Comparison of ENCODE assay signal across 8 cellular contexts in the genomic region with DNA sequence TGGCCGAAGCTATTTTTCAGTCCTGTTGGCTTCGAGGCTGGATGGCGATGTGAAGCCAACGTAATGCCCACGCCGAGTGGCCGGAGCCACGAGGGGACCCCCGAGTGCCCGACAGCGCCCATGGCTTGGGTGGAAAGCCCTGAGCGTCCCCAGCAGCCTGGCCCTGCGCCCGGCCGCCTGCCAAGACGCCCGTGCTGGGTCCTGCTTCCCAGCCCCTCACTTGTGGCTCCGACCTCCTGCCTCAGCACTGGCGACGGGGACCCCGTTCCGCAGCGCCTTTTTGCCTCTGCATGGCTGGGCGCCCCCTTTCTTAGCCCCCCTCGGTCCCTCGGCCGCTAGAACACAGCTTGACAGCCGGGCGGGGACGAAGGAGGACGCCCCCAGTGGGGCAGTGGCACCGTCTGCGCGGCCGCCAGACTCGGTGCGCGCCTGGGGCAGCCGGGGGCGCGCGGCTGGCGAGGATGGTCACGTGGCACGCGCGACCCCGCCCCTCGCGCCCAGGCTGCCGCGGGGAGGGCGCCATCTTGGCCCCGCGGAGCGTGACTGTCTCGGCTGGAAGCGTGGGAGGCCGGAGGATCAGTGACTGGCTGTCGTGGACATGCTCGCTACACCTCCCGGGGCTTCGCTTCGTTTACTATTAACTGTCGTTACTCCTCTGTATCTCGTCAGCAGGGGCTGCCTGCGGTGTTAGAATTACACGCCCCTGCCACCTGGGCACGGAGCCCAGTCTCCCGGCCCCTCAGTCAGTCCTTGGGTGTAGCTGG. TPM values are rescaled to one million over a fixed set of nuclear protein-coding genes. Genes with fewer than 3 reads are reported as not detected.
DNase-seq lines count a peak whose midpoint lies in the region; ATAC-seq, FAIRE-seq and TF ChIP-seq lines count a peak whose summit lies in the region.

No MANE protein-coding gene starts in this region.

- TF ChIP-seq EP300 in gastroesophageal sphincter (IDR thresholded peaks at IDR 0.05) (no peak), suprapubic skin (IDR thresholded peaks at IDR 0.05) (no peak)

- no peaks in the 10 kb centered on the region for H3K9me3 ChIP-seq in HUES48 (ENCODE audit: control insufficient read depth, insufficient read depth, low read length)
- no peaks in the 10 kb centered on the region for H3K9me3 ChIP-seq in RWPE2 (ENCODE audit: severe bottlenecking)
- no peaks in the 10 kb centered on the region for H3K9me3 ChIP-seq in gastroesophageal sphincter
- H3K9me3 ChIP-seq in suprapubic skin, result no peaks in the 10 kb centered on the region

- H3K36me3 ChIP-seq in HUES48 (ENCODE audit: control insufficient read depth, insufficient read depth, low read length), result peaks cover 11% of the 10 kb centered on the region
- no peaks in the 10 kb centered on the region for H3K36me3 ChIP-seq in RWPE2 (ENCODE audit: low read depth)
- no peaks in the 10 kb centered on the region for H3K36me3 ChIP-seq in gastroesophageal sphincter
- no peaks in the 10 kb centered on the region for H3K36me3 ChIP-seq in suprapubic skin

- TF ChIP-seq POLR2A in gastroesophageal sphincter (IDR thresholded peaks at IDR 0.05) (peak; percentile 40 to 59), suprapubic skin (IDR thresholded peaks at IDR 0.05) (no peak)

- FAIRE-seq in D721Med (lab: Jason Lieb, UNC), result no peak

- peak overlapping the region; percentile 82 for H3K4me3 ChIP-seq in HUES48 (ENCODE audit: low read depth, low read length)
- H3K4me3 ChIP-seq in RWPE2 (ENCODE audit: severe bottlenecking), result peak overlapping the region; percentile 59
- peak overlapping the region; percentile 40 to 80 for H3K4me3 ChIP-seq in gastroesophageal sphincter
- H3K4me3 ChIP-seq in suprapubic skin, result peak overlapping the region; percentile 64

- peak; percentile 47 for DNase-seq in D721Med (ENCODE audit: insufficient read length, low spot score)
- DNase-seq in RWPE2 (ENCODE audit: low spot score), result peak; percentile 81
- peak; percentile 90 for DNase-seq in activated naive CD4-positive, alpha-beta T cell treated with Interleukin-2 at 50 U/mL for 16 hours
- DNase-seq in nucleus accumbens (lab: John Stamatoyannopoulos, UW), result peak in 54 of 56 donors; percentile 23 to 89 (median 71)
- DNase-seq in suprapubic skin (ENCODE audit: low spot score in 2 of 2), result peak; percentile 82 to 86

- TF ChIP-seq CTCF in D721Med (IDR thresholded peaks at IDR 0.05; ENCODE audit: insufficient read depth, missing control alignments) (peak; percentile 26), RWPE2 (IDR thresholded peaks at IDR 0.05; ENCODE audit: poor library complexity, severe bottlenecking) (peak; percentile 53), gastroesophageal sphincter (IDR thresholded peaks at IDR 0.05) (peak in 2 of 4 experiments; percentile 18 to 22), suprapubic skin (IDR thresholded peaks at IDR 0.05) (peak in 1 of 2 donors; percentile 8)

- H3K27ac ChIP-seq in HUES48 (ENCODE audit: low read depth, low read length) (peak overlapping the region; percentile 66), RWPE2 (ENCODE audit: poor library complexity, severe bottlenecking) (peak overlapping the region; percentile 72), gastroesophageal sphincter (peak overlapping the region in 3 of 4 donors; percentile 73 to 84 (median 77)), suprapubic skin (peak overlapping the region; percentile 79)

- ATAC-seq in GM21423 (IDR thresholded peaks at IDR 0.05; ENCODE audit: unreplicated experiment) (peak; percentile 85), RWPE2 (ENCODE audit: low read depth) (peak; percentile 62), gastroesophageal sphincter (peak; percentile 90)

- H3K27me3 ChIP-seq in HUES48 (ENCODE audit: control insufficient read depth, insufficient read depth, low read length), result no peaks in the 10 kb centered on the region
- H3K27me3 ChIP-seq in RWPE2 (ENCODE audit: insufficient read depth, poor library complexity, severe bottlenecking), result no peaks in the 10 kb centered on the region
- peaks cover 22% of the 10 kb centered on the region for H3K27me3 ChIP-seq in gastroesophageal sphincter
- H3K27me3 ChIP-seq in suprapubic skin, result peaks cover 10% of the 10 kb centered on the region

- H3K4me1 ChIP-seq in HUES48 (ENCODE audit: control insufficient read depth, insufficient read depth, low read length) (peaks cover 39% of the 10 kb centered on the region), RWPE2 (ENCODE audit: insufficient read depth, poor library complexity, severe bottlenecking) (peaks cover 20% of the 10 kb centered on the region), gastroesophageal sphincter (peaks cover 0 to 25% (median 0%) of the 10 kb centered on the region in 3 donors), suprapubic skin (peaks cover 18% of the 10 kb centered on the region)

- peak overlapping the region; percentile 85 for H3K9ac ChIP-seq in HUES48 (ENCODE audit: low read depth, low read length)

- whole genome bisulfite sequencing in gastroesophageal sphincter (ENCODE audit: low coverage in 1 of 2), 2 donors, result 0 to 10% methylated on average over 2 to 4 of the region's 70 CpGs
- WGBS in suprapubic skin, result 0% methylated on average over 8 of the region's 70 CpGs

RNA-seq across cellular contexts. Expression of a gene that starts 0.6 kb away (rescaled TPM):
- total RNA-seq in gastroesophageal sphincter (10 to 100 TPM in 1 of 4 donors, 1 to 10 TPM in 3; 1.6 to 11.8 (median 4.6) TPM), suprapubic skin (1 to 10 TPM; 1.3 to 4.2 (median 2.1) TPM)

RNA-seq across cellular contexts. Expression of a gene that starts 13.2 kb away (rescaled TPM):
- total RNA-seq in gastroesophageal sphincter, result 10 to 100 TPM; 26.1 to 48.8 (median 39.1) TPM
- 10 to 100 TPM; 25.1 to 31.9 (median 26.2) TPM for total RNA-seq in suprapubic skin

Comparison
In these comparisons a context has a peak if more than half of its experiments do, and no peak if none do; other contexts are left out.
1. Peak in every context shown above with its lines: DNase-seq, ATAC-seq, H3K4me3 ChIP-seq and H3K27ac ChIP-seq.
2. POLR2A ChIP-seq: peak in gastroesophageal sphincter (2 of 2); none in suprapubic skin (0 of 2).